10 cellular contexts compared by ENCODE assay signal in genomic region chr1:112394743-112395062, GRCh38. TPM values are rescaled to one million over a fixed set of nuclear protein-coding genes. Genes with fewer than 3 reads are reported as not detected.
A peak's percentile ranks its signal among the peaks of the same experiment; 100 is the strongest.
DNase-seq lines count a peak whose midpoint lies in the region; ATAC-seq and TF ChIP-seq lines count a peak whose summit lies in the region.
"Had no signal": no experiment of that assay in that cellular context is flagged by ENCODE, and none has a peak within 500 bp of the region (broad histone marks: within the 10 kb centered on the region; RNA-seq: fewer than 3 reads in every experiment).

No MANE protein-coding gene starts in this region.

- peak overlapping the region; percentile 76 to 96 (median 95) for H3K27ac Mint-ChIP-seq in nephron
- H3K27ac Mint-ChIP-seq in CD8-positive, alpha-beta T cell = no peak overlapping the region

- no peaks in the 10 kb centered on the region for H3K27me3 Mint-ChIP-seq in nephron (ENCODE audit: low read depth)
- peaks cover 31% of the 10 kb centered on the region for H3K27me3 Mint-ChIP-seq in CD8-positive, alpha-beta T cell (ENCODE audit: low read depth)

- POLR2A ChIA-PET in CD8-positive, alpha-beta T cell (lab: Charles Lee) = no interaction called here

- CTCF ChIA-PET in CD8-positive, alpha-beta T cell (lab: Charles Lee) = interaction anchor here (0.9 to 2.9 kb wide), 4 partner anchors 72 to 315 kb away, joined by 3 to 16 read pairs (median 4); no protein-coding TSS in a partner anchor

- H3K4me1 ChIP-seq in right cardiac atrium (ENCODE audit: control insufficient read depth, insufficient read depth, low read length) (peaks cover 6% of the 10 kb centered on the region), colonic mucosa (peaks cover 10% of the 10 kb centered on the region), vagina (peaks cover 76% of the 10 kb centered on the region)
- peaks cover 16% of the 10 kb centered on the region for H3K4me1 ChIP-seq in CD8-positive, alpha-beta T cell (ENCODE audit: insufficient read depth, low read length)

- peaks cover 57% of the 10 kb centered on the region for H3K4me1 Mint-ChIP-seq in nephron
- peaks cover 19% of the 10 kb centered on the region for H3K4me1 Mint-ChIP-seq in CD8-positive, alpha-beta T cell (ENCODE audit: low read depth)

- ATAC-seq in right cardiac atrium = no peak
- ATAC-seq in Right ventricle myocardium inferior = no peak
- ATAC-seq in GM19035 (IDR thresholded peaks at IDR 0.05; ENCODE audit: unreplicated experiment) = no peak
- no peak for ATAC-seq in CD8-positive, alpha-beta T cell
- ATAC-seq: naive thymus-derived CD8-positive, alpha-beta T cell had no signal

- no peaks in the 10 kb centered on the region for H3K9me3 Mint-ChIP-seq in nephron
- no peaks in the 10 kb centered on the region for H3K9me3 Mint-ChIP-seq in CD8-positive, alpha-beta T cell
- H3K9me3 Mint-ChIP-seq: naive thymus-derived CD8-positive, alpha-beta T cell had no signal

- H3K9ac ChIP-seq in colonic mucosa (ENCODE audit: low read depth in 2 of 2, low read length in 2 of 2) = peak overlapping the region; percentile 48 to 98

- intact Hi-C loops in right cardiac atrium (cut with DNase I) (loop anchor here (5.0 kb wide), 4 partner anchors 73 to 313 kb away; partner anchors contain the start of genes RHOC (in 2 of the 4), CAPZA1 (in 1 of the 4) and ST7L (in 1 of the 4)), Right ventricle myocardium inferior (cut with DNase I) (loop anchor here (2.0 kb wide), 1 partner anchor 224 kb away; the partner anchor contains the start of genes CAPZA1 and ST7L), colonic mucosa (cut with DNase I) (loop anchor here (5.0 kb wide), 2 partner anchors 223 to 313 kb away; partner anchors contain the start of genes CAPZA1, RHOC and ST7L), vagina (cut with DNase I) (loop anchor here (5.0 kb wide), 3 partner anchors 68 to 323 kb away; partner anchors contain the start of genes PPM1J and RHOC)
- intact Hi-C loops in CD8-positive, alpha-beta T cell (cut with DNase I, micrococcal nuclease) = loop anchor here (5.0 to 10.0 kb wide), 3 partner anchors 563 to 1000 kb away; partner anchors contain the start of genes LRIG2 (in 2 of the 2), MAGI3 (in 1 of the 2) and SLC16A1 (in 1 of the 2)

- H3K27ac ChIP-seq in right cardiac atrium (ENCODE audit: low read length) (peak overlapping the region; percentile 100), colonic mucosa (peak overlapping the region; percentile 96), vagina (peak overlapping the region; percentile 96)
- H3K27ac ChIP-seq in CD8-positive, alpha-beta T cell (ENCODE audit: low read depth, low read length) = no peak overlapping the region

- H3K9me3 ChIP-seq in right cardiac atrium (ENCODE audit: control insufficient read depth, low read length) (no peaks in the 10 kb centered on the region), colonic mucosa (no peaks in the 10 kb centered on the region), vagina (no peaks in the 10 kb centered on the region)
- H3K9me3 ChIP-seq in CD8-positive, alpha-beta T cell (ENCODE audit: low read length) = no peaks in the 10 kb centered on the region

- H3K4me3 ChIP-seq in right cardiac atrium (ENCODE audit: low read length) (no peak overlapping the region), colonic mucosa (no peak overlapping the region), vagina (peak overlapping the region; percentile 2 to 29)
- H3K4me3 ChIP-seq in CD8-positive, alpha-beta T cell (ENCODE audit: low read depth, low read length) = no peak overlapping the region

- WGBS in right cardiac atrium = 77% methylated on average over 1 of the region's 1 CpG

- H3K36me3 Mint-ChIP-seq in nephron (ENCODE audit: low read depth) = no peaks in the 10 kb centered on the region
- no peaks in the 10 kb centered on the region for H3K36me3 Mint-ChIP-seq in CD8-positive, alpha-beta T cell
- H3K36me3 Mint-ChIP-seq: naive thymus-derived CD8-positive, alpha-beta T cell had no signal

- H3K27me3 ChIP-seq in right cardiac atrium (ENCODE audit: control insufficient read depth, insufficient read depth) (no peaks in the 10 kb centered on the region), colonic mucosa (no peaks in the 10 kb centered on the region), vagina (no peaks in the 10 kb centered on the region)
- peaks cover 3% of the 10 kb centered on the region for H3K27me3 ChIP-seq in CD8-positive, alpha-beta T cell (ENCODE audit: insufficient read depth, low read length)

- no peaks in the 10 kb centered on the region for H3K36me3 ChIP-seq in colonic mucosa
- H3K36me3 ChIP-seq in vagina = no peaks in the 10 kb centered on the region
- H3K36me3 ChIP-seq in CD8-positive, alpha-beta T cell (ENCODE audit: insufficient read depth, low read length) = no peaks in the 10 kb centered on the region

- no peak for DNase-seq in right cardiac atrium
- no peak for DNase-seq in Right ventricle myocardium inferior (ENCODE audit: missing footprints)
- no peak for DNase-seq in colonic mucosa
- no peak for DNase-seq in vagina (ENCODE audit: extremely low spot score in 2 of 2)
- DNase-seq in ecto neural progenitor cell (ENCODE audit: low spot score) = no peak
- DNase-seq in CD8-positive, alpha-beta T cell = no peak
- DNase-seq: effector CD8-positive, alpha-beta T cell; naive thymus-derived CD8-positive, alpha-beta T cell had no signal

- TF ChIP-seq POLR2A in vagina (IDR thresholded peaks at IDR 0.05) = no peak

- peak overlapping the region; percentile 45 to 71 (median 56) for H3K4me3 Mint-ChIP-seq in nephron
- H3K4me3 Mint-ChIP-seq in CD8-positive, alpha-beta T cell = no peak overlapping the region

- TF ChIP-seq CTCF in colonic mucosa (IDR thresholded peaks at IDR 0.05) (no peak), nephron (IDR thresholded peaks at IDR 0.05; ENCODE audit: unreplicated experiment in 3 of 3) (no peak), vagina (IDR thresholded peaks at IDR 0.05) (no peak)
- TF ChIP-seq CTCF in CD8-positive, alpha-beta T cell (IDR thresholded peaks at IDR 0.05) = no peak

RNA-seq across cellular contexts. Expression of gene CTTNBP2NL, which starts 1.3 kb away (rescaled TPM):
- total RNA-seq in right cardiac atrium = 10 to 100 TPM; 16.2 to 24.9 (median 16.8) TPM
- polyA plus RNA-seq in right cardiac atrium = 5.1 TPM
- total RNA-seq in Right ventricle myocardium inferior = 12.5 TPM
- total RNA-seq in colonic mucosa = 10 to 100 TPM; 47.1 to 93.3 TPM
- 24.8 TPM for total RNA-seq in vagina
- not detected for total RNA-seq in CD8-positive, alpha-beta T cell

Comparison
In these comparisons a context has a peak if more than half of its experiments do, and no peak if none do; other contexts are left out.
1. H3K4me3 ChIP-seq: peak in vagina (2 of 2); none in right cardiac atrium (single experiment), colonic mucosa (single experiment) and CD8-positive, alpha-beta T cell (single experiment).
2. RNA of gene CTTNBP2NL, which starts 1.3 kb away (total RNA-seq): 47.1 to 93.3 TPM in colonic mucosa, 24.8 TPM in vagina (single experiment), 16.2 to 24.9 TPM in right cardiac atrium and 12.5 TPM in Right ventricle myocardium inferior (single experiment); not detected in CD8-positive, alpha-beta T cell; every median in the first group is over 10 times any median in the second.